Comparison of ENCODE assay signal across 8 cellular contexts in genomic region chr3:77039606-77040553, GRCh38. TPM values are rescaled to one million over a fixed set of nuclear protein-coding genes. Genes with fewer than 3 reads are reported as not detected.
DNase-seq lines count a peak whose midpoint lies in the region; ATAC-seq, FAIRE-seq and TF ChIP-seq lines count a peak whose summit lies in the region.

Gene ROBO2 (plus strand): TSS chr3:77040099. CDS start chr3:77040786, 687 bp downstream.

- POLR2A ChIA-PET in endothelial cell of umbilical vein (lab: Charles Lee) = no interaction called here
- POLR2A ChIA-PET in activated CD8-positive, alpha-beta T cell treated with anti-CD3 and anti-CD28 coated beads, Interleukin-2, amount 10 ng/mL, durations not matched to agents 7 days and 5 days (lab: Charles Lee) = no interaction called here
- POLR2A ChIA-PET in activated CD4-positive, alpha-beta memory T cell treated with anti-CD3 and anti-CD28 coated beads for 36 hours (lab: Charles Lee) = no interaction called here
- POLR2A ChIA-PET in CD8-positive, alpha-beta T cell (lab: Charles Lee) = no interaction called here

- no peaks in the 10 kb centered on the region for H3K36me3 Mint-ChIP-seq in activated CD8-positive, alpha-beta T cell treated with anti-CD3 and anti-CD28 coated beads, Interleukin-2, amount 10 ng/mL, durations not matched to agents 7 days and 5 days (ENCODE audit: low read depth)
- H3K36me3 Mint-ChIP-seq in activated CD4-positive, alpha-beta memory T cell treated with anti-CD3 and anti-CD28 coated beads for 36 hours = peaks cover 1% of the 10 kb centered on the region
- H3K36me3 Mint-ChIP-seq in CD8-positive, alpha-beta T cell = no peaks in the 10 kb centered on the region

- H3K9me3 ChIP-seq in endothelial cell of umbilical vein (replicated peaks; ENCODE audit: control insufficient read depth, insufficient read depth, low read length) (no peaks in the 10 kb centered on the region), muscle layer of colon (ENCODE audit: low read length) (no peaks in the 10 kb centered on the region)
- H3K9me3 ChIP-seq in CD8-positive, alpha-beta T cell (ENCODE audit: low read length) = no peaks in the 10 kb centered on the region

- TF ChIP-seq POLR2A in endothelial cell of umbilical vein (IDR thresholded peaks at IDR 0.05; ENCODE audit: low read depth, low read length) = no peak

- BruUV-seq in endothelial cell of umbilical vein (replicated peaks; lab: Mats Ljungman, UMichigan) = no TSS peak

- no peak within 1 kb of the TSS for H3K27ac Mint-ChIP-seq in activated CD8-positive, alpha-beta T cell treated with anti-CD3 and anti-CD28 coated beads, Interleukin-2, amount 10 ng/mL, durations not matched to agents 7 days and 5 days
- no peak within 1 kb of the TSS for H3K27ac Mint-ChIP-seq in activated CD4-positive, alpha-beta memory T cell treated with anti-CD3 and anti-CD28 coated beads for 36 hours
- no peak within 1 kb of the TSS for H3K27ac Mint-ChIP-seq in CD8-positive, alpha-beta T cell

- no peak within 1 kb of the TSS for H3K9ac ChIP-seq in endothelial cell of umbilical vein (replicated peaks; ENCODE audit: extremely low read depth, insufficient read depth, low read length)
- H3K9ac ChIP-seq in muscle layer of colon (ENCODE audit: low read length) = no peak within 1 kb of the TSS

- peaks cover 19% of the 10 kb centered on the region for H3K27me3 Mint-ChIP-seq in activated CD8-positive, alpha-beta T cell treated with anti-CD3 and anti-CD28 coated beads, Interleukin-2, amount 10 ng/mL, durations not matched to agents 7 days and 5 days (ENCODE audit: low read depth)
- H3K27me3 Mint-ChIP-seq in activated CD4-positive, alpha-beta memory T cell treated with anti-CD3 and anti-CD28 coated beads for 36 hours = peaks cover 22% of the 10 kb centered on the region
- H3K27me3 Mint-ChIP-seq in CD8-positive, alpha-beta T cell (ENCODE audit: low read depth) = peaks cover 24% of the 10 kb centered on the region

- H3K9me3 Mint-ChIP-seq in activated CD8-positive, alpha-beta T cell treated with anti-CD3 and anti-CD28 coated beads, Interleukin-2, amount 10 ng/mL, durations not matched to agents 7 days and 5 days (ENCODE audit: insufficient read depth) = no peaks in the 10 kb centered on the region
- no peaks in the 10 kb centered on the region for H3K9me3 Mint-ChIP-seq in activated CD4-positive, alpha-beta memory T cell treated with anti-CD3 and anti-CD28 coated beads for 36 hours
- peaks cover 6% of the 10 kb centered on the region for H3K9me3 Mint-ChIP-seq in CD8-positive, alpha-beta T cell

- H3K4me3 ChIP-seq in endothelial cell of umbilical vein (replicated peaks in 1 of 3; ENCODE audit: insufficient read depth in 1 of 3, low read depth in 1 of 3, low read length in 3 of 3) = peak within 1 kb of the TSS in 2 of 3 experiments; percentile 22 to 52
- peak within 1 kb of the TSS; percentile 29 to 69 for H3K4me3 ChIP-seq in muscle layer of colon (ENCODE audit: low read depth in 1 of 2, low read length in 2 of 2)
- no peak within 1 kb of the TSS for H3K4me3 ChIP-seq in CD8-positive, alpha-beta T cell (ENCODE audit: low read depth, low read length)

- H3K27me3 ChIP-seq in endothelial cell of umbilical vein (ENCODE audit: control insufficient read depth in 2 of 2, insufficient read depth in 2 of 2, low read length in 2 of 2) = peaks cover 17 to 26% of the 10 kb centered on the region in 2 experiments
- peaks cover 0 to 4% of the 10 kb centered on the region in 2 donors for H3K27me3 ChIP-seq in muscle layer of colon (ENCODE audit: control insufficient read depth in 1 of 2, insufficient read depth in 2 of 2, low read length in 2 of 2)
- no peaks in the 10 kb centered on the region for H3K27me3 ChIP-seq in CD8-positive, alpha-beta T cell (ENCODE audit: insufficient read depth, low read length)

- no peak for FAIRE-seq in endothelial cell of umbilical vein (lab: Jason Lieb, UNC)

- H4K20me1 ChIP-seq in endothelial cell of umbilical vein (replicated peaks; ENCODE audit: control insufficient read depth, extremely low read depth, insufficient read depth, low read length) = no peaks in the 10 kb centered on the region

- H3K36me3 ChIP-seq in endothelial cell of umbilical vein (ENCODE audit: control insufficient read depth in 2 of 2, extremely low read depth in 1 of 2, insufficient read depth in 2 of 2, low read length in 2 of 2) (no peaks in the 10 kb centered on the region), muscle layer of colon (ENCODE audit: insufficient read depth, low read length) (no peaks in the 10 kb centered on the region)
- no peaks in the 10 kb centered on the region for H3K36me3 ChIP-seq in CD8-positive, alpha-beta T cell (ENCODE audit: insufficient read depth, low read length)

- no peaks in the 10 kb centered on the region for H3K4me1 Mint-ChIP-seq in activated CD8-positive, alpha-beta T cell treated with anti-CD3 and anti-CD28 coated beads, Interleukin-2, amount 10 ng/mL, durations not matched to agents 7 days and 5 days (ENCODE audit: low read depth)
- no peaks in the 10 kb centered on the region for H3K4me1 Mint-ChIP-seq in activated CD4-positive, alpha-beta memory T cell treated with anti-CD3 and anti-CD28 coated beads for 36 hours (ENCODE audit: low read depth)
- H3K4me1 Mint-ChIP-seq in CD8-positive, alpha-beta T cell (ENCODE audit: low read depth) = no peaks in the 10 kb centered on the region

- peak within 1 kb of the TSS; percentile 54 for H2AFZ ChIP-seq in endothelial cell of umbilical vein (ENCODE audit: low read depth, low read length)

- no peak for ATAC-seq in activated CD8-positive, alpha-beta T cell treated with anti-CD3 and anti-CD28 coated beads, Interleukin-2, amount 10 ng/mL, durations not matched to agents 7 days and 5 days
- ATAC-seq in CD8-positive, alpha-beta T cell = no peak
- no peak for ATAC-seq in GM18520 (IDR thresholded peaks at IDR 0.05; ENCODE audit: unreplicated experiment)

- intact Hi-C loops in endothelial cell of umbilical vein (cut with micrococcal nuclease) = loop anchor here (1.0 to 5.0 kb wide), 2 partner anchors 1165 to 1977 kb away; no protein-coding TSS in a partner anchor
- intact Hi-C loops in activated CD4-positive, alpha-beta memory T cell treated with anti-CD3 and anti-CD28 coated beads for 36 hours (cut with micrococcal nuclease) = loop anchor here (5.0 kb wide), 1 partner anchor 1607 kb away; no protein-coding TSS in a partner anchor
- intact Hi-C loops in CD8-positive, alpha-beta T cell (cut with DNase I, micrococcal nuclease) = no loop called here

- in situ Hi-C loops in G401 (cut with HindIII; ENCODE audit: low sequenced_read_pairs) = no loop called here

- no peak within 1 kb of the TSS for H3K4me3 Mint-ChIP-seq in activated CD8-positive, alpha-beta T cell treated with anti-CD3 and anti-CD28 coated beads, Interleukin-2, amount 10 ng/mL, durations not matched to agents 7 days and 5 days
- H3K4me3 Mint-ChIP-seq in activated CD4-positive, alpha-beta memory T cell treated with anti-CD3 and anti-CD28 coated beads for 36 hours = no peak within 1 kb of the TSS
- no peak within 1 kb of the TSS for H3K4me3 Mint-ChIP-seq in CD8-positive, alpha-beta T cell

- DNase-seq in G401 (ENCODE audit: low spot score) (peak; percentile 80), NCI-H748 treated with DMSO at 0.1 percent for 48 hours (lab: John Stamatoyannopoulos, UW) (peak; percentile 41), endothelial cell of umbilical vein (ENCODE audit: low read depth, low spot score) (no peak)
- no peak for DNase-seq in activated CD8-positive, alpha-beta T cell treated with anti-CD3 and anti-CD28 coated beads, Interleukin-2, amount 10 ng/mL, durations not matched to agents 7 days and 5 days
- DNase-seq in activated CD4-positive, alpha-beta memory T cell treated with anti-CD3 and anti-CD28 coated beads for 36 hours = no peak
- no peak for DNase-seq in CD8-positive, alpha-beta T cell

- no peaks in the 10 kb centered on the region for H3K9me1 ChIP-seq in endothelial cell of umbilical vein (replicated peaks; ENCODE audit: control insufficient read depth, extremely low read depth, insufficient read depth, low read length)

- TF ChIP-seq CTCF in endothelial cell of umbilical vein (IDR thresholded peaks at IDR 0.05; ENCODE audit: extremely low read depth in 1 of 2, insufficient read depth in 1 of 2, low read depth in 1 of 2, low read length in 2 of 2) = no peak
- TF ChIP-seq CTCF in CD8-positive, alpha-beta T cell (IDR thresholded peaks at IDR 0.05) = no peak

- peak within 1 kb of the TSS; percentile 73 for H3K4me2 ChIP-seq in endothelial cell of umbilical vein (ENCODE audit: insufficient read depth, low read length)

- H3K4me1 ChIP-seq in endothelial cell of umbilical vein (ENCODE audit: control insufficient read depth, extremely low read depth, insufficient read depth, low read length) (peaks cover 11% of the 10 kb centered on the region), muscle layer of colon (ENCODE audit: insufficient read depth, low read length) (peaks cover 4% of the 10 kb centered on the region)
- no peaks in the 10 kb centered on the region for H3K4me1 ChIP-seq in CD8-positive, alpha-beta T cell (ENCODE audit: insufficient read depth, low read length)

- CTCF ChIA-PET in endothelial cell of umbilical vein (lab: Charles Lee) = interaction anchor here (1.5 to 6.5 kb wide), 5 partner anchors 217 to 1605 kb away, joined by 6 to 132 read pairs (median 23); no protein-coding TSS in a partner anchor
- CTCF ChIA-PET in activated CD8-positive, alpha-beta T cell treated with anti-CD3 and anti-CD28 coated beads, Interleukin-2, amount 10 ng/mL, durations not matched to agents 7 days and 5 days (lab: Charles Lee) = no interaction called here
- CTCF ChIA-PET in activated CD4-positive, alpha-beta memory T cell treated with anti-CD3 and anti-CD28 coated beads for 36 hours (lab: Charles Lee) = no interaction called here
- CTCF ChIA-PET in CD8-positive, alpha-beta T cell (lab: Charles Lee) = no interaction called here

- dilution Hi-C loops in endothelial cell of umbilical vein (cut with MboI; ENCODE audit: extremely low pct_ligation_motif_present, low sequenced_read_pairs) = no loop called here

- H3K27ac ChIP-seq in endothelial cell of umbilical vein (ENCODE audit: insufficient read depth, low read depth, low read length) (no peak within 1 kb of the TSS), muscle layer of colon (ENCODE audit: low read depth, low read length) (no peak within 1 kb of the TSS)
- H3K27ac ChIP-seq in CD8-positive, alpha-beta T cell (ENCODE audit: low read depth, low read length) = no peak within 1 kb of the TSS

- H3K79me2 ChIP-seq in endothelial cell of umbilical vein (ENCODE audit: control insufficient read depth, insufficient read depth, low read length) = no peaks in the 10 kb centered on the region

RNA-seq across cellular contexts. Expression of gene ROBO2, which starts in this region (rescaled TPM):
- total RNA-seq in G401 (2014; rRNA removed; shearing (Covaris generic)) = not detected in 2 replicates
- 0.23 TPM in 1 of 2 replicates, not detected in the other for total RNA-seq in endothelial cell of umbilical vein
- 0.06 TPM in 1 of 2 replicates, not detected in the other for polyA plus RNA-seq in endothelial cell of umbilical vein
- 0.01 and 0.03 TPM in 2 replicates for polyA plus RNA-seq in endothelial cell of umbilical vein (2011; cell fraction: cytosol; rRNA removed)
- polyA plus RNA-seq in endothelial cell of umbilical vein (2011; cell fraction: nucleus; rRNA removed) = 0.03 TPM in 1 of 2 replicates, not detected in the other
- polyA plus RNA-seq in endothelial cell of umbilical vein (2012) = 0.03 and 0.10 TPM in 2 replicates
- polyA minus RNA-seq in endothelial cell of umbilical vein = 0.36 TPM in 1 of 2 replicates, not detected in the other
- polyA minus RNA-seq in endothelial cell of umbilical vein (2011; cell fraction: cytosol; rRNA and poly(A)+ RNA removed) = not detected
- not detected in 2 replicates for polyA minus RNA-seq in endothelial cell of umbilical vein (2011; cell fraction: nucleus; rRNA and poly(A)+ RNA removed)
- not detected for total RNA-seq in activated CD8-positive, alpha-beta T cell treated with anti-CD3 and anti-CD28 coated beads, Interleukin-2, amount 10 ng/mL, durations not matched to agents 7 days and 5 days
- not detected for total RNA-seq in activated CD4-positive, alpha-beta memory T cell treated with anti-CD3 and anti-CD28 coated beads for 36 hours
- total RNA-seq in CD8-positive, alpha-beta T cell = not detected

Comparison
In these comparisons a context has a peak if more than half of its experiments do, and no peak if none do; other contexts are left out.
1. Peak in DNase-seq in G401; RNA of the gene not detected or under 1 TPM.
2. intact Hi-C loops: an anchor here in endothelial cell of umbilical vein (1.0 to 5.0 kb wide) and activated CD4-positive, alpha-beta memory T cell treated with anti-CD3 and anti-CD28 coated beads for 36 hours (5.0 kb wide); none called in CD8-positive, alpha-beta T cell.